In the genomic region with DNA sequence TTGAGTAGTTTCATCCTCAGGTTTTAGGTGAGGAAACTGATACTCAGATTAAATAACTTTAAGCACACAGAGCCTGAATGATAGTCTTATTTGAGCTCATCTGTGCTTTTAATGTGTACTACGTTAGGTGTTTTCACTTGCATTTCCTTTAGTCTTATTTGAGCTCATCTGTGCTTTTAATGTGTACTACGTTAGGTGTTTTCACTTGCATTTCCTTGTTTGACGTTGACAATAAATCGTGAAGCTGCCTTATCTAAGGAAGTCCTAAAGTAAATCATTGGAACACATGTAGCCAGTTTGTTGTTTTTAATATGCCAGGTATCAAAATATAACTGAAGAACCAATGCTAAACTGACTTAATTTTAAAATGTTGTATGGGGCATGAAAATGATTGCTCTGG, we compare ENCODE assay signal across 9 cellular contexts. TPM values are rescaled to one million over a fixed set of nuclear protein-coding genes. Genes with fewer than 3 reads are reported as not detected.
A peak's percentile ranks its signal among the peaks of the same experiment; 100 is the strongest.
DNase-seq lines count a peak whose midpoint lies in the region; ATAC-seq, FAIRE-seq and TF ChIP-seq lines count a peak whose summit lies in the region.
"Had no signal": no experiment of that assay in that cellular context is flagged by ENCODE, and none has a peak within 500 bp of the region (broad histone marks: within the 10 kb centered on the region; RNA-seq: fewer than 3 reads in every experiment).

No MANE protein-coding gene starts in this region.

- peaks cover 63% of the 10 kb centered on the region for H3K79me2 ChIP-seq in HepG2 (ENCODE audit: insufficient read depth, low read length)

- in situ Hi-C loops in HepG2 (cut with HindIII; ENCODE audit: extremely low pct_ligation_motif_present, low pct_unique_long_range_greater_than_20kb): no loop called here

- peak overlapping the region; percentile 98 for H3K27ac Mint-ChIP-seq in activated naive CD4-positive, alpha-beta T cell treated with anti-CD3 and anti-CD28 coated beads for 36 hours

- POLR2A ChIA-PET in HepG2 (lab: Yijun Ruan, JAX): interaction anchor here (1.4 kb wide), 1 partner anchor 1344 kb away, joined by 3 read pairs; the partner anchor contains the start of gene CAND1

- DNase-seq in activated naive CD4-positive, alpha-beta T cell treated with anti-CD3 and anti-CD28 coated beads for 36 hours: no peak
- DNase-seq in activated naive CD4-positive, alpha-beta T cell (lab: John Stamatoyannopoulos, UW): no peak
- DNase-seq in adrenal gland: no peak
- DNase-seq in HepG2 (ENCODE audit: low spot score): no peak
- DNase-seq in tibial nerve (ENCODE audit: low spot score in 2 of 2): no peak
- DNase-seq in NCI-H226: no peak
- no peak for DNase-seq in cerebellar cortex (ENCODE audit: low spot score)
- DNase-seq: foreskin melanocyte had no signal

- no peaks in the 10 kb centered on the region for H3K9me3 ChIP-seq in adrenal gland (replicated peaks in 1 of 3)
- no peaks in the 10 kb centered on the region for H3K9me3 ChIP-seq in HepG2 (ENCODE audit: low read length)
- H3K9me3 ChIP-seq in tibial nerve: no peaks in the 10 kb centered on the region

- peaks cover 43% of the 10 kb centered on the region for H4K20me1 ChIP-seq in HepG2 (ENCODE audit: insufficient read depth, low read length)

- peak overlapping the region; percentile 87; the same call in 1 of the 2 replicates for H3K9ac ChIP-seq in HepG2 (ENCODE audit: insufficient read depth, low read depth, low read length)

- no peak for TF ChIP-seq RAD21 in HepG2 (CRISPR knock-in tag; IDR thresholded peaks at IDR 0.05)

- BruUV-seq in HepG2 (replicated peaks; lab: Mats Ljungman, UMichigan): no TSS peak

- ATAC-seq in HepG2 (no peak), GM21717 (IDR thresholded peaks at IDR 0.05; ENCODE audit: unreplicated experiment) (no peak)

- H3K36me3 ChIP-seq in adrenal gland (replicated peaks in 1 of 2) (no peaks in the 10 kb centered on the region), HepG2 (replicated peaks in 1 of 2; ENCODE audit: control insufficient read depth in 1 of 2, insufficient read depth in 2 of 2, low read length in 2 of 2) (no peaks in the 10 kb centered on the region; a peak in 1 of 5 replicates), tibial nerve (no peaks in the 10 kb centered on the region)

- H3K27ac ChIP-seq in adrenal gland (peak overlapping the region; percentile 93 to 99 (median 96)), HepG2 (ENCODE audit: extremely low read length, insufficient read depth, low read length) (no peak overlapping the region), tibial nerve (peak overlapping the region in 3 of 4 donors; percentile 95 to 98 (median 97))

- H3K27me3 ChIP-seq in adrenal gland (no peaks in the 10 kb centered on the region), HepG2 (ENCODE audit: control insufficient read depth in 1 of 2, insufficient read depth in 2 of 2, low read length in 2 of 2) (no peaks in the 10 kb centered on the region; a peak in 1 of 5 replicates), tibial nerve (no peaks in the 10 kb centered on the region)

- H3K4me3 ChIP-seq in adrenal gland (peak overlapping the region in 1 of 4 donors; percentile 88), HepG2 (replicated peaks in 1 of 3; ENCODE audit: insufficient read depth in 1 of 3, low read depth in 2 of 3, low read length in 3 of 3) (peak overlapping the region; percentile 73 to 99 (median 86)), tibial nerve (peak overlapping the region in 3 of 4 donors; percentile 68 to 82 (median 79))

- H3K4me2 ChIP-seq in HepG2 (ENCODE audit: low read depth, low read length): peak overlapping the region; percentile 80

- H2AFZ ChIP-seq in HepG2 (ENCODE audit: low read length): no peak overlapping the region

- intact Hi-C loops in activated naive CD4-positive, alpha-beta T cell treated with anti-CD3 and anti-CD28 coated beads for 36 hours (cut with micrococcal nuclease): loop anchor here (1.0 to 10.0 kb wide), 13 partner anchors 28 to 568 kb away; partner anchors contain the start of genes NUP107 and SLC35E3
- intact Hi-C loops in adrenal gland (cut with DNase I) (loop anchor here in 1 of 2 donors (5.0 to 10.0 kb wide), 2 partner anchors 72 to 250 kb away; partner anchors contain the start of gene NUP107), HepG2 (cut with micrococcal nuclease; ENCODE audit: unreplicated experiment) (loop anchor here (5.0 kb wide), 2 partner anchors 195 to 270 kb away; partner anchors contain the start of gene MDM2)

- H3K4me1 Mint-ChIP-seq in activated naive CD4-positive, alpha-beta T cell treated with anti-CD3 and anti-CD28 coated beads for 36 hours (ENCODE audit: low read depth): peaks cover 54% of the 10 kb centered on the region

- no peak for TF ChIP-seq POLR2A in adrenal gland (IDR thresholded peaks at IDR 0.05)
- no peak for TF ChIP-seq POLR2A in HepG2 (IDR thresholded peaks at IDR 0.05; ENCODE audit: insufficient read depth in 1 of 2, low read depth in 2 of 2, low read length in 2 of 2)
- TF ChIP-seq POLR2A in tibial nerve (IDR thresholded peaks at IDR 0.05): no peak

- H3K36me3 Mint-ChIP-seq in activated naive CD4-positive, alpha-beta T cell treated with anti-CD3 and anti-CD28 coated beads for 36 hours (ENCODE audit: low read depth): peaks cover 34% of the 10 kb centered on the region

- TF ChIP-seq CTCF in adrenal gland (IDR thresholded peaks at IDR 0.05) (no peak), HepG2 (CRISPR knock-in tag; IDR thresholded peaks at IDR 0.05) (no peak), tibial nerve (IDR thresholded peaks at IDR 0.05) (no peak)

- WGBS in adrenal gland, 4 donors: 6 to 20% (median 10%) methylated on average over 4 of the region's 4 CpGs
- WGBS in HepG2 (ENCODE audit: low lambda C conversion rate): 56% methylated on average over 4 of the region's 4 CpGs
- WGBS in tibial nerve, 2 donors: 37 to 40% methylated on average over 4 of the region's 4 CpGs

- no peak for FAIRE-seq in HepG2 (lab: Jason Lieb, UNC)

- CTCF ChIA-PET in activated naive CD4-positive, alpha-beta T cell treated with anti-CD3 and anti-CD28 coated beads for 36 hours (lab: Charles Lee): interaction anchor here (0.6 to 1.0 kb wide), 6 partner anchors 9 to 240 kb away, joined by 3 to 4 read pairs (median 3); no protein-coding TSS in a partner anchor
- CTCF ChIA-PET in HepG2 (lab: Yijun Ruan, JAX; ENCODE audit: low intra/inter-chr PET ratio, low total read pairs): no interaction called here

- TF ChIP-seq EP300 in HepG2 (IDR thresholded peaks at IDR 0.05; ENCODE audit: low read depth in 2 of 2, low read length in 2 of 2) (no peak), HepG2 (CRISPR knock-in tag; IDR thresholded peaks at IDR 0.05; ENCODE audit: borderline replicate concordance) (no peak), tibial nerve (IDR thresholded peaks at IDR 0.05) (no peak)

- peak overlapping the region; percentile 91 for H3K4me3 Mint-ChIP-seq in activated naive CD4-positive, alpha-beta T cell treated with anti-CD3 and anti-CD28 coated beads for 36 hours

- peaks cover 34 to 54% of the 10 kb centered on the region in 2 donors for H3K4me1 ChIP-seq in adrenal gland (replicated peaks in 1 of 2)
- H3K4me1 ChIP-seq in HepG2 (ENCODE audit: insufficient read depth, low read length): peaks cover 35% of the 10 kb centered on the region
- H3K4me1 ChIP-seq in tibial nerve: peaks cover 0 to 62% (median 48%) of the 10 kb centered on the region in 4 donors

- no peaks in the 10 kb centered on the region for H3K9me3 Mint-ChIP-seq in activated naive CD4-positive, alpha-beta T cell treated with anti-CD3 and anti-CD28 coated beads for 36 hours

- no peaks in the 10 kb centered on the region for H3K27me3 Mint-ChIP-seq in activated naive CD4-positive, alpha-beta T cell treated with anti-CD3 and anti-CD28 coated beads for 36 hours (ENCODE audit: low read depth)

TF ChIP-seq in HepG2, 621 proteins besides CTCF, POLR2A, EP300 and RAD21 (continues in another document):
- no peak for TF ChIP-seq ZBTB34 (CRISPR knock-in tag; IDR thresholded peaks at IDR 0.05)
- TF ChIP-seq GATAD2A (CRISPR knock-in tag; IDR thresholded peaks at IDR 0.05): 0 out of 2 replicates have a peak, but pooled peaks have one; percentile 8

RNA-seq across cellular contexts. Expression of gene RAP1B, which starts 2.0 kb away (rescaled TPM):
- total RNA-seq in activated naive CD4-positive, alpha-beta T cell treated with anti-CD3 and anti-CD28 coated beads for 36 hours: 100 to 1,000 TPM; 170 TPM
- total RNA-seq in adrenal gland (100 to 1,000 TPM; 113 to 302 (median 168) TPM), HepG2 (2016; rRNA removed; fragmentation: Illumina TruSeq; extraction: Trizol) (92.7 and 129 TPM in 2 replicates), tibial nerve (100 to 1,000 TPM; 117 to 194 (median 161) TPM)
- polyA plus RNA-seq in adrenal gland (100 to 1,000 TPM in 1 of 3 donors, 10 to 100 TPM in 2; 74.6 to 264 (median 80.3) TPM), HepG2 (2011; rRNA removed) (56.6 and 71.1 TPM in 2 replicates)
- 42.6 and 48.0 TPM in 2 replicates for total RNA-seq in HepG2 (2016; cell fraction: cytosol; rRNA removed; fragmentation: Illumina TruSeq; extraction: Trizol; ENCODE audit: low read depth)
- total RNA-seq in HepG2 (2016; cell fraction: insoluble cytoplasmic fraction; rRNA removed; fragmentation: Illumina TruSeq; extraction: Trizol): 87.1 and 128 TPM in 2 replicates
- total RNA-seq in HepG2 (2016; cell fraction: membrane; rRNA removed; fragmentation: Illumina TruSeq; extraction: Trizol): 96.4 and 97.6 TPM in 2 replicates
- 44.6 and 47.4 TPM in 2 replicates for total RNA-seq in HepG2 (2016; cell fraction: nucleus; rRNA removed; fragmentation: Illumina TruSeq; extraction: Trizol)
- 39.2 and 62.2 TPM in 2 replicates for polyA plus RNA-seq in HepG2 (2011; cell fraction: cytosol; rRNA removed)
- polyA plus RNA-seq in HepG2 (2011; cell fraction: nucleus; rRNA removed): 17.4 and 23.5 TPM in 2 replicates
- polyA plus RNA-seq in HepG2 (2012): 73.2 and 76.4 TPM in 2 replicates
- polyA plus RNA-seq in HepG2 (2016; cell fraction: cytosol; fragmentation: Illumina TruSeq; extraction: Trizol; ENCODE audit: low read depth): 45.2 and 58.6 TPM in 2 replicates
- polyA plus RNA-seq in HepG2 (2016; cell fraction: insoluble cytoplasmic fraction; fragmentation: Illumina TruSeq; extraction: Trizol; ENCODE audit: low read depth): 158 and 166 TPM in 2 replicates
- polyA plus RNA-seq in HepG2 (2016; cell fraction: membrane; fragmentation: Illumina TruSeq; extraction: Trizol; ENCODE audit: low read depth): 84.2 and 93.1 TPM in 2 replicates
- 80.7 and 83.5 TPM in 2 replicates for polyA plus RNA-seq in HepG2 (2016; cell fraction: nucleus; fragmentation: Illumina TruSeq; extraction: Trizol; ENCODE audit: insufficient read depth, low read depth)
- 19.4 and 29.7 TPM in 2 replicates for polyA minus RNA-seq in HepG2 (2011; rRNA and poly(A)+ RNA removed; ENCODE audit: low replicate concordance)
- polyA minus RNA-seq in HepG2 (2011; cell fraction: cytosol; rRNA and poly(A)+ RNA removed): 45.2 and 50.6 TPM in 2 replicates
- 43.8 and 54.3 TPM in 2 replicates for polyA minus RNA-seq in HepG2 (2011; cell fraction: nucleus; rRNA and poly(A)+ RNA removed)
